21 cellular contexts compared by ENCODE assay signal in the genomic region with DNA sequence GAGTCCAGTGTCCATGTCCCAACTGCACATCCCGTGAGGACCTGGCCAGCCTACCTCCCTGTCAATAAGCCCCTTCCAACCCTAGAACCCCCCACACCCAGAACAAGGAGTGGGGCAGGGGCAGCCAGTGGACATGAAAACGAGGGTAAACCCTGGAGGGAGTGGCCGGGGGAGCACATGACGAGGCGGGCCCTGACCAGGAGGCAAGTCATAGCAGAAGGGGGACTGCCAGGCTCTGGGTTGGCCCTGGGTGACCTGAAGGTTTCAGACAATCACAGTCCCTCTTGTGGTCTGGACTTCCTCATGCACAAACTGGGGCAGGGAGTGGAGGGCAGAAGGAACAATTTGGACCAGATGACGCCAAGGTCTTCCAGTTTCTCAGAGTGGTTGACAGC.
DNase-seq lines count a peak whose midpoint lies in the region; ATAC-seq and TF ChIP-seq lines count a peak whose summit lies in the region.
"Had no signal": no experiment of that assay in that cellular context is flagged by ENCODE, and none has a peak within 500 bp of the region (broad histone marks: within the 10 kb centered on the region; RNA-seq: fewer than 3 reads in every experiment).

No MANE protein-coding gene starts in this region.

- H3K56ac ChIP-seq in mesendoderm (ENCODE audit: low read length), result no peak overlapping the region

- peak overlapping the region; percentile 89 for H3K4me2 ChIP-seq in OCI-LY3 (ENCODE audit: low read length)
- no peak overlapping the region for H3K4me2 ChIP-seq in mesendoderm (ENCODE audit: low read length)

- H3K4ac ChIP-seq in mesendoderm (ENCODE audit: low read depth, low read length), result no peak overlapping the region

- no peak overlapping the region for H3K18ac ChIP-seq in mesendoderm (ENCODE audit: low read length)

- H3K9ac ChIP-seq in OCI-LY3 (ENCODE audit: low read length), result no peak overlapping the region
- no peak overlapping the region for H3K9ac ChIP-seq in mesendoderm (ENCODE audit: low read length)

- H4K5ac ChIP-seq in mesendoderm (ENCODE audit: low read length), result no peak overlapping the region

- H3K27ac ChIP-seq in OCI-LY3 (ENCODE audit: low read length), result no peak overlapping the region
- no peak overlapping the region for H3K27ac ChIP-seq in mesendoderm (ENCODE audit: low read depth, low read length)
- no peak overlapping the region for H3K27ac ChIP-seq in upper lobe of right lung
- H3K27ac ChIP-seq: upper lobe of left lung had no signal

- no peaks in the 10 kb centered on the region for H4K20me1 ChIP-seq in OCI-LY3 (ENCODE audit: insufficient read depth, low read length)

- peaks cover 5% of the 10 kb centered on the region for H3K79me1 ChIP-seq in mesendoderm (ENCODE audit: low read length)

- H3K4me1 Mint-ChIP-seq in activated naive CD4-positive, alpha-beta T cell treated with anti-CD3 and anti-CD28 coated beads, Interleukin-2, amount 10 ng/mL, durations not matched to agents 7 days and 5 days, result no peaks in the 10 kb centered on the region
- H3K4me1 Mint-ChIP-seq: CD4-positive, CD25-positive, alpha-beta regulatory T cell; naive thymus-derived CD8-positive, alpha-beta T cell had no signal

- H3K9me3 Mint-ChIP-seq in activated naive CD4-positive, alpha-beta T cell treated with anti-CD3 and anti-CD28 coated beads, Interleukin-2, amount 10 ng/mL, durations not matched to agents 7 days and 5 days, result no peaks in the 10 kb centered on the region
- H3K9me3 Mint-ChIP-seq: activated naive CD4-positive, alpha-beta T cell treated with anti-CD3 and anti-CD28 coated beads, Interleukin-2, amount 50 U/mL, for 72 hours; activated T-helper 1 cell treated with anti-CD3 and anti-CD28 coated beads, Interleukin-12 subunit alpha, Interleukin-12 subunit beta, Interleukin-2, Interleukin-4 antibody, amounts not matched to agents 30 ng/mL and 10 ng/mL and 1 ng/mL, durations not matched to agents 14 hours and 24 hours and 36 hours; CD4-positive, CD25-positive, alpha-beta regulatory T cell; T-helper 1 cell treated with Interleukin-12 subunit alpha and Interleukin-12 subunit beta and Interleukin-4 antibody, amounts not matched to agents 30 μg/mL and 1 μg/mL, for 36 hours had no signal

- H3K4me3 Mint-ChIP-seq in activated naive CD4-positive, alpha-beta T cell treated with anti-CD3 and anti-CD28 coated beads, Interleukin-2, amount 10 ng/mL, durations not matched to agents 7 days and 5 days, result no peak overlapping the region
- H3K4me3 Mint-ChIP-seq: activated T-helper 1 cell treated with anti-CD3 and anti-CD28 coated beads, Interleukin-12 subunit alpha, Interleukin-12 subunit beta, Interleukin-2, Interleukin-4 antibody, amounts not matched to agents 30 ng/mL and 10 ng/mL and 1 ng/mL, durations not matched to agents 14 hours and 24 hours and 36 hours; CD4-positive, CD25-positive, alpha-beta regulatory T cell; naive thymus-derived CD8-positive, alpha-beta T cell; T-helper 1 cell treated with Interleukin-12 subunit alpha and Interleukin-12 subunit beta and Interleukin-4 antibody, amounts not matched to agents 30 μg/mL and 1 μg/mL, for 36 hours had no signal

- H3K27me3 ChIP-seq in OCI-LY3 (ENCODE audit: low read depth, low read length) (no peaks in the 10 kb centered on the region), mesendoderm (ENCODE audit: insufficient read depth, low read length, poor library complexity) (no peaks in the 10 kb centered on the region), upper lobe of right lung (no peaks in the 10 kb centered on the region)
- H3K27me3 ChIP-seq: upper lobe of left lung had no signal

- H2BK120ac ChIP-seq in mesendoderm (ENCODE audit: low read depth, low read length), result no peak overlapping the region

- H2BK15ac ChIP-seq in mesendoderm (replicated peaks; ENCODE audit: low read depth), result no peak overlapping the region

- no peak overlapping the region for H2BK5ac ChIP-seq in mesendoderm (ENCODE audit: low read length)

- ATAC-seq in upper lobe of right lung, result no peak
- ATAC-seq in GM18868 (IDR thresholded peaks at IDR 0.05; ENCODE audit: unreplicated experiment), result no peak
- ATAC-seq: activated CD4-positive, CD25-positive, alpha-beta regulatory T cell treated with anti-CD3 and anti-CD28 coated beads, Interleukin-2, amount 50 U/mL, for 24 hours; naive thymus-derived CD8-positive, alpha-beta T cell had no signal

- H2AK5ac ChIP-seq in mesendoderm (ENCODE audit: low read length), result no peak overlapping the region

- no peak overlapping the region for H4K8ac ChIP-seq in mesendoderm (ENCODE audit: low read depth, low read length)

- H3K79me2 ChIP-seq in OCI-LY3 (ENCODE audit: low read length) (no peaks in the 10 kb centered on the region), mesendoderm (ENCODE audit: control insufficient read depth, insufficient read depth, low read length) (no peaks in the 10 kb centered on the region)

- CTCF ChIA-PET in activated naive CD4-positive, alpha-beta T cell treated with anti-CD3 and anti-CD28 coated beads, Interleukin-2, amount 10 ng/mL, durations not matched to agents 7 days and 5 days (lab: Charles Lee), result interaction anchor here (1.1 kb wide), 1 partner anchor 189 kb away, joined by 3 read pairs; no protein-coding TSS in a partner anchor

- H3K36me3 ChIP-seq in OCI-LY3 (replicated peaks; ENCODE audit: low read depth, low read length) (no peaks in the 10 kb centered on the region), mesendoderm (ENCODE audit: control insufficient read depth, insufficient read depth, low read length) (no peaks in the 10 kb centered on the region), upper lobe of right lung (no peaks in the 10 kb centered on the region)
- H3K36me3 ChIP-seq: upper lobe of left lung had no signal

- H3K27me3 Mint-ChIP-seq in activated naive CD4-positive, alpha-beta T cell treated with anti-CD3 and anti-CD28 coated beads, Interleukin-2, amount 10 ng/mL, durations not matched to agents 7 days and 5 days, result peaks cover 17% of the 10 kb centered on the region
- H3K27me3 Mint-ChIP-seq: CD4-positive, CD25-positive, alpha-beta regulatory T cell had no signal

- DNase-seq in activated naive CD4-positive, alpha-beta T cell treated with anti-CD3 and anti-CD28 coated beads, Interleukin-2, amount 10 ng/mL, durations not matched to agents 7 days and 5 days, result peak; percentile 7
- no peak for DNase-seq in activated naive CD4-positive, alpha-beta T cell treated with anti-CD3 and anti-CD28 coated beads, Interleukin-2, amount 50 U/mL, for 16 hours
- no peak for DNase-seq in mesendoderm
- peak; percentile 57 for DNase-seq in upper lobe of right lung
- no peak for DNase-seq in NOMO-1 treated with DMSO at 0.1 percent for 48 hours (lab: John Stamatoyannopoulos, UW; ENCODE audit: unreplicated experiment)
- no peak for DNase-seq in inferior parietal cortex (ENCODE audit: extremely low spot score)
- DNase-seq: anterior cingulate cortex; CD4-positive, CD25-positive, alpha-beta regulatory T cell; DMS79; GDM1; NCI-H748 treated with DMSO at 0.1 percent for 48 hours; nucleus accumbens; stimulated activated CD4-positive, alpha-beta T cell treated with anti-CD3 and anti-CD28 coated beads, Interleukin-4, amount 100 ng/mL, for 4 hours had no signal

- TF ChIP-seq CTCF in OCI-LY3 (IDR thresholded peaks at IDR 0.05; ENCODE audit: low read depth, low read length), result no peak
- TF ChIP-seq CTCF in upper lobe of right lung (IDR thresholded peaks at IDR 0.05), result no peak

- H3K4me3 ChIP-seq in OCI-LY3 (ENCODE audit: low read length), result peak overlapping the region; percentile 72; the same call in 1 of the 2 replicates
- no peak overlapping the region for H3K4me3 ChIP-seq in mesendoderm (ENCODE audit: low read length)
- H3K4me3 ChIP-seq in upper lobe of right lung, result no peak overlapping the region
- H3K4me3 ChIP-seq: upper lobe of left lung had no signal

- no peak overlapping the region for H3K27ac Mint-ChIP-seq in activated naive CD4-positive, alpha-beta T cell treated with anti-CD3 and anti-CD28 coated beads, Interleukin-2, amount 10 ng/mL, durations not matched to agents 7 days and 5 days
- H3K27ac Mint-ChIP-seq: activated naive CD4-positive, alpha-beta T cell treated with anti-CD3 and anti-CD28 coated beads, Interleukin-2, amount 50 U/mL, for 72 hours; activated T-helper 1 cell treated with anti-CD3 and anti-CD28 coated beads, Interleukin-12 subunit alpha, Interleukin-12 subunit beta, Interleukin-2, Interleukin-4 antibody, amounts not matched to agents 30 ng/mL and 10 ng/mL and 1 ng/mL, durations not matched to agents 14 hours and 24 hours and 36 hours; CD4-positive, CD25-positive, alpha-beta regulatory T cell; naive thymus-derived CD8-positive, alpha-beta T cell; T-helper 1 cell treated with Interleukin-12 subunit alpha and Interleukin-12 subunit beta and Interleukin-4 antibody, amounts not matched to agents 30 μg/mL and 1 μg/mL, for 36 hours had no signal

- H3K23ac ChIP-seq in mesendoderm (ENCODE audit: low read length), result peak overlapping the region; percentile 66

- H3K4me1 ChIP-seq in OCI-LY3 (ENCODE audit: low read length) (peaks cover 14% of the 10 kb centered on the region), mesendoderm (ENCODE audit: control insufficient read depth, low read depth, low read length) (no peaks in the 10 kb centered on the region), upper lobe of right lung (no peaks in the 10 kb centered on the region)
- H3K4me1 ChIP-seq: upper lobe of left lung had no signal

- no peaks in the 10 kb centered on the region for H3K36me3 Mint-ChIP-seq in activated naive CD4-positive, alpha-beta T cell treated with anti-CD3 and anti-CD28 coated beads, Interleukin-2, amount 10 ng/mL, durations not matched to agents 7 days and 5 days
- H3K36me3 Mint-ChIP-seq: activated naive CD4-positive, alpha-beta T cell treated with anti-CD3 and anti-CD28 coated beads, Interleukin-2, amount 50 U/mL, for 72 hours; CD4-positive, CD25-positive, alpha-beta regulatory T cell; naive thymus-derived CD8-positive, alpha-beta T cell had no signal

- H3K9me3 ChIP-seq in OCI-LY3 (ENCODE audit: insufficient read depth, low read length), result no peaks in the 10 kb centered on the region
- H3K9me3 ChIP-seq in upper lobe of right lung, result no peaks in the 10 kb centered on the region
- H3K9me3 ChIP-seq: upper lobe of left lung had no signal

- WGBS in mesendoderm (ENCODE audit: extremely low coverage, insufficient coverage, low lambda C conversion rate), result no CpG with 5 or more reads among the region's 6 CpGs

- intact Hi-C loops in upper lobe of right lung (cut with DNase I), result no loop called here

- H2AFZ ChIP-seq in OCI-LY3 (ENCODE audit: low read depth, low read length), result no peak overlapping the region

Comparison
In these comparisons a context has a peak if more than half of its experiments do, and no peak if none do; other contexts are left out.
1. DNase-seq: peak in activated naive CD4-positive, alpha-beta T cell treated with anti-CD3 and anti-CD28 coated beads, Interleukin-2, amount 10 ng/mL, durations not matched to agents 7 days and 5 days (single experiment) and upper lobe of right lung (single experiment); none in activated naive CD4-positive, alpha-beta T cell treated with anti-CD3 and anti-CD28 coated beads, Interleukin-2, amount 50 U/mL, for 16 hours (single experiment), mesendoderm (single experiment), NOMO-1 treated with DMSO at 0.1 percent for 48 hours (single experiment) and inferior parietal cortex (single experiment).